ENCODE assay signal across 29 cellular contexts in genomic region chr11:123254357-123254756, GRCh38. TPM values are rescaled to one million over a fixed set of nuclear protein-coding genes. Genes with fewer than 3 reads are reported as not detected.
"Had no signal": no experiment of that assay in that cellular context is flagged by ENCODE, and none has a peak within 500 bp of the region (broad histone marks: within the 10 kb centered on the region; RNA-seq: fewer than 3 reads in every experiment).

No MANE protein-coding gene starts in this region.

- DNase-seq: colonic mucosa; effector CD8-positive, alpha-beta T cell; endodermal cell; gastrocnemius medialis; head of caudate nucleus; left lung; mucosa of descending colon; naive B cell; nucleus accumbens; right cardiac atrium; sigmoid colon; stimulated activated CD4-positive, alpha-beta T cell treated with anti-CD3 and anti-CD28 coated beads, Interleukin-2, amount 100 ng/mL, for 24 hours; stimulated activated CD4-positive, alpha-beta T cell treated with anti-CD3 and anti-CD28 coated beads, Interleukin-4, amount 100 ng/mL, for 24 hours; stimulated activated naive CD4-positive, alpha-beta T cell treated with Interleukin-2 at 50 U/mL for 16 hours; stomach; testis; tibial artery; upper lobe of left lung had no signal

- H3K9ac ChIP-seq: neural progenitor cell had no signal

- H3K27ac Mint-ChIP-seq: dendritic cell treated with granulocyte-macrophage colony-stimulating factor and Interleukin-4, amounts not matched to agents 40 ng/mL and 50 ng/mL, for 4 days; endodermal cell; mesothelial cell of epicardium; natural killer cell treated with Interleukin-12 subunit alpha and Interleukin-12 subunit beta and Interleukin-15 and Interleukin-18, amount 100 ng/mL, for 72 hours; neural progenitor cell; stimulated activated effector memory CD8-positive, alpha-beta T cell treated with anti-CD3 and anti-CD28 coated beads, Interleukin-12 subunit alpha, Interleukin-12 subunit beta, amount 100 ng/mL, for 72 hours had no signal

- H3K9me3 Mint-ChIP-seq: dendritic cell treated with granulocyte-macrophage colony-stimulating factor and Interleukin-4, amounts not matched to agents 40 ng/mL and 50 ng/mL, for 4 days; mesothelial cell of epicardium; natural killer cell treated with Interleukin-12 subunit alpha and Interleukin-12 subunit beta and Interleukin-15 and Interleukin-18, amount 100 ng/mL, for 72 hours; stimulated activated effector memory CD8-positive, alpha-beta T cell treated with anti-CD3 and anti-CD28 coated beads, Interleukin-12 subunit alpha, Interleukin-12 subunit beta, amount 100 ng/mL, for 72 hours had no signal

- H3K4me3 Mint-ChIP-seq: dendritic cell treated with granulocyte-macrophage colony-stimulating factor and Interleukin-4, amounts not matched to agents 40 ng/mL and 50 ng/mL, for 4 days; endodermal cell; mesothelial cell of epicardium; naive B cell; natural killer cell treated with Interleukin-12 subunit alpha and Interleukin-12 subunit beta and Interleukin-15 and Interleukin-18, amount 100 ng/mL, for 72 hours; neural progenitor cell; stimulated activated effector memory CD8-positive, alpha-beta T cell treated with anti-CD3 and anti-CD28 coated beads, Interleukin-12 subunit alpha, Interleukin-12 subunit beta, amount 100 ng/mL, for 72 hours had no signal

- H3K4me1 Mint-ChIP-seq: naive B cell; stimulated activated effector memory CD8-positive, alpha-beta T cell treated with anti-CD3 and anti-CD28 coated beads, Interleukin-12 subunit alpha, Interleukin-12 subunit beta, amount 100 ng/mL, for 72 hours had no signal

- H3K36me3 Mint-ChIP-seq: mesothelial cell of epicardium; natural killer cell treated with Interleukin-12 subunit alpha and Interleukin-12 subunit beta and Interleukin-15 and Interleukin-18, amount 100 ng/mL, for 72 hours; neural progenitor cell; stimulated activated effector memory CD8-positive, alpha-beta T cell treated with anti-CD3 and anti-CD28 coated beads, Interleukin-12 subunit alpha, Interleukin-12 subunit beta, amount 100 ng/mL, for 72 hours had no signal

- ATAC-seq: esophagus mucosa; left lung; mucosa of descending colon; natural killer cell treated with Interleukin-12 subunit alpha and Interleukin-12 subunit beta and Interleukin-15 and Interleukin-18, amount 100 ng/mL, for 72 hours; stimulated activated effector memory CD8-positive, alpha-beta T cell treated with anti-CD3 and anti-CD28 coated beads, Interleukin-12 subunit alpha, Interleukin-12 subunit beta, amount 100 ng/mL, for 72 hours had no signal

- H3K9me3 ChIP-seq: colonic mucosa, gastrocnemius medialis, mucosa of descending colon, prostate gland, stomach, testis, tibial artery, upper lobe of left lung had no signal

- H3K36me3 ChIP-seq: colonic mucosa, gastrocnemius medialis, left lung, neural progenitor cell, prostate gland, sigmoid colon, stomach, tibial artery, upper lobe of left lung had no signal

- H3K27ac ChIP-seq: colonic mucosa, epithelial cell of prostate, gastrocnemius medialis, left lung, neural progenitor cell, prostate gland, sigmoid colon, stomach, testis, tibial artery, upper lobe of left lung had no signal

- H3K27me3 ChIP-seq: colonic mucosa, gastrocnemius medialis, left lung, neural progenitor cell, sigmoid colon, testis, upper lobe of left lung had no signal

- FAIRE-seq: keratinocyte, urothelium cell line had no signal

- H3K4me3 ChIP-seq: colonic mucosa, gastrocnemius medialis, left lung, mucosa of descending colon, neural progenitor cell, prostate gland, sigmoid colon, stomach, testis, tibial artery, upper lobe of left lung had no signal

- H3K4me1 ChIP-seq: colonic mucosa, left lung, prostate gland, tibial artery, upper lobe of left lung had no signal

RNA-seq across cellular contexts. Expression of gene CLMP, which starts 59.3 kb away (rescaled TPM):
- total RNA-seq: lung microvascular endothelial cell; natural killer cell treated with Interleukin-12 subunit alpha and Interleukin-12 subunit beta and Interleukin-15 and Interleukin-18, amount 100 ng/mL, for 72 hours had no signal
